Comparison of ENCODE assay signal across 21 cellular contexts in genomic region chr17:6233856-6234255, GRCh38.
A peak's percentile ranks its signal among the peaks of the same experiment; 100 is the strongest.
DNase-seq lines count a peak whose midpoint lies in the region; TF ChIP-seq lines count a peak whose summit lies in the region.
"Had no signal": no experiment of that assay in that cellular context is flagged by ENCODE, and none has a peak within 500 bp of the region (broad histone marks: within the 10 kb centered on the region; RNA-seq: fewer than 3 reads in every experiment).

No MANE protein-coding gene starts in this region.

- H2BK15ac ChIP-seq in neuronal stem cell (ENCODE audit: low read length): peak overlapping the region; percentile 11

- peaks cover 6 to 22% (median 12%) of the 10 kb centered on the region in 3 donors for H3K27me3 Mint-ChIP-seq in CD14-positive monocyte (ENCODE audit: low read depth in 3 of 3)
- H3K27me3 Mint-ChIP-seq: B cell; CD4-positive, alpha-beta T cell had no signal

- H3K27ac Mint-ChIP-seq in CD14-positive monocyte: peak overlapping the region in 1 of 7 donors; percentile 35
- H3K27ac Mint-ChIP-seq: B cell; CD4-positive, alpha-beta T cell; CD8-positive, alpha-beta memory T cell; GM23338; HFFc6 had no signal

- no peak overlapping the region for H3K23ac ChIP-seq in neuronal stem cell (ENCODE audit: low read depth, low read length, poor library complexity)

- peak overlapping the region; percentile 32 for H2AK5ac ChIP-seq in neuronal stem cell (ENCODE audit: low read depth, low read length)

- H3K4me2 ChIP-seq in neuronal stem cell (ENCODE audit: insufficient read depth, low read length, poor library complexity, severe bottlenecking): no peak overlapping the region
- H3K4me2 ChIP-seq: BLaER1, GM23338 had no signal

- no peak overlapping the region for H2BK120ac ChIP-seq in neuronal stem cell (ENCODE audit: low read depth, low read length)

- H3K27ac ChIP-seq in WERI-Rb-1 (no peak overlapping the region), neuronal stem cell (replicated peaks; ENCODE audit: low read length) (no peak overlapping the region), spleen (no peak overlapping the region)
- H3K27ac ChIP-seq: 22Rv1, BLaER1, C4-2B had no signal

- H3K4me1 Mint-ChIP-seq in CD14-positive monocyte: no peaks in the 10 kb centered on the region
- H3K4me1 Mint-ChIP-seq: B cell; CD8-positive, alpha-beta memory T cell had no signal

- H3K36me3 Mint-ChIP-seq in CD14-positive monocyte: no peaks in the 10 kb centered on the region
- H3K36me3 Mint-ChIP-seq: CD8-positive, alpha-beta memory T cell had no signal

- no CpG with 5 or more reads among the region's 3 CpGs for WGBS in neuronal stem cell (ENCODE audit: extremely low coverage in 2 of 2, insufficient read length in 2 of 2, insufficient replicate concordance in 1 of 2), 2 donors
- WGBS in spleen, 5 donors: 67 to 100% (median 89%) methylated on average over 1 to 3 of the region's 3 CpGs

- H4K8ac ChIP-seq in neuronal stem cell (ENCODE audit: low read depth, low read length): no peak overlapping the region

- TF ChIP-seq POLR2A in spleen (IDR thresholded peaks at IDR 0.05): no peak

- no peak for TF ChIP-seq CTCF in WERI-Rb-1 (IDR thresholded peaks at IDR 0.05; ENCODE audit: low read depth, low read length)
- no peak for TF ChIP-seq CTCF in spleen (IDR thresholded peaks at IDR 0.05 in 8 of 11, conservative IDR thresholded peaks at IDR 0.05 in 3 of 11)
- no peak for TF ChIP-seq CTCF in CD14-positive monocyte (IDR thresholded peaks at IDR 0.05)

- H3K18ac ChIP-seq in neuronal stem cell (ENCODE audit: low read length): peak overlapping the region; percentile 63

- no peaks in the 10 kb centered on the region for H3K27me3 ChIP-seq in WERI-Rb-1 (ENCODE audit: insufficient read depth, low read depth, severe bottlenecking)
- H3K27me3 ChIP-seq in neuronal stem cell (ENCODE audit: control insufficient read depth in 3 of 3, insufficient read depth in 3 of 3, low read depth in 1 of 3, low read length in 3 of 3): no peaks in the 10 kb centered on the region
- peaks cover 0 to 8% (median 0%) of the 10 kb centered on the region in 7 donors for H3K27me3 ChIP-seq in spleen (replicated peaks in 1 of 7)
- H3K27me3 ChIP-seq: BLaER1 had no signal

- H3K4ac ChIP-seq in neuronal stem cell (ENCODE audit: low read length): no peak overlapping the region

- H4K91ac ChIP-seq in neuronal stem cell (ENCODE audit: low read depth, low read length, poor library complexity): no peak overlapping the region

- peak; percentile 24 for DNase-seq in activated CD8-positive, alpha-beta memory T cell treated with anti-CD3 and anti-CD28 coated beads for 24 hours
- no peak for DNase-seq in activated CD8-positive, alpha-beta memory T cell treated with anti-CD3 and anti-CD28 coated beads, Interleukin-2, amount 50 U/mL, for 4 hours
- DNase-seq in WERI-Rb-1 (peak; percentile 27), neuronal stem cell (ENCODE audit: low spot score) (no peak), spleen (peak; percentile 25), CD14-positive monocyte (ENCODE audit: low spot score) (no peak), NCI-H1694 (lab: John Stamatoyannopoulos, UW) (no peak), NCI-H1694 treated with DMSO at 0.1 percent for 48 hours (lab: John Stamatoyannopoulos, UW) (no peak)
- DNase-seq: Calu3; CD4-positive, alpha-beta T cell; CD8-positive, alpha-beta memory T cell; DMS53; DMS79 treated with DMSO at 0.1 percent for 48 hours; GF-D8; HFFc6 had no signal

- no peaks in the 10 kb centered on the region for H3K9me3 ChIP-seq in WERI-Rb-1 (ENCODE audit: severe bottlenecking)
- peaks cover 0 to 2% of the 10 kb centered on the region in 2 donors for H3K9me3 ChIP-seq in neuronal stem cell (replicated peaks in 1 of 2; ENCODE audit: control insufficient read depth in 2 of 2, insufficient read depth in 1 of 2, low read depth in 1 of 2, low read length in 2 of 2)
- H3K9me3 ChIP-seq in spleen: no peaks in the 10 kb centered on the region
- H3K9me3 ChIP-seq: BLaER1, HAP-1 had no signal

- intact Hi-C loops in spleen (cut with DNase I; ENCODE audit: low total_unique reads) (no loop called here), CD14-positive monocyte (cut with micrococcal nuclease) (no loop called here)

- no peak overlapping the region for H3K9ac ChIP-seq in neuronal stem cell (ENCODE audit: low read depth, low read length, poor library complexity)
- H3K9ac ChIP-seq: BLaER1 had no signal

- no peak overlapping the region for H2BK12ac ChIP-seq in neuronal stem cell (ENCODE audit: low read length)

- peaks cover 0 to 6% of the 10 kb centered on the region in 2 donors for H3K4me1 ChIP-seq in neuronal stem cell (ENCODE audit: control insufficient read depth in 2 of 2, insufficient read depth in 1 of 2, low read depth in 1 of 2, low read length in 2 of 2)
- no peaks in the 10 kb centered on the region for H3K4me1 ChIP-seq in spleen
- H3K4me1 ChIP-seq: HAP-1 had no signal

- H3K4me3 ChIP-seq in WERI-Rb-1 (ENCODE audit: low read depth, low read length) (no peak overlapping the region), neuronal stem cell (ENCODE audit: low read length in 2 of 2) (no peak overlapping the region), spleen (no peak overlapping the region)
- H3K4me3 ChIP-seq: BLaER1, GM23338, HAP-1 had no signal

- peaks cover 0 to 5% (median 0%) of the 10 kb centered on the region in 7 donors for H3K9me3 Mint-ChIP-seq in CD14-positive monocyte
- H3K9me3 Mint-ChIP-seq: CD4-positive, alpha-beta T cell; CD8-positive, alpha-beta memory T cell; GM23338; HFFc6 had no signal

- H3K14ac ChIP-seq in neuronal stem cell (ENCODE audit: low read length): no peak overlapping the region

- no peaks in the 10 kb centered on the region for H3K36me3 ChIP-seq in WERI-Rb-1
- no peaks in the 10 kb centered on the region for H3K36me3 ChIP-seq in neuronal stem cell (replicated peaks in 1 of 2; ENCODE audit: control insufficient read depth in 2 of 2, insufficient read depth in 2 of 2, low read length in 2 of 2)
- no peaks in the 10 kb centered on the region for H3K36me3 ChIP-seq in spleen
- H3K36me3 ChIP-seq: BLaER1, HAP-1 had no signal

- H2BK5ac ChIP-seq in neuronal stem cell (ENCODE audit: low read length): peak overlapping the region; percentile 62

- H3K79me1 ChIP-seq in neuronal stem cell (ENCODE audit: low read depth, low read length): no peaks in the 10 kb centered on the region

- no peak overlapping the region for H2AFZ ChIP-seq in neuronal stem cell (ENCODE audit: low read length)
- H2AFZ ChIP-seq: GM23338 had no signal

- H3K4me3 Mint-ChIP-seq in CD14-positive monocyte: no peak overlapping the region
- H3K4me3 Mint-ChIP-seq: B cell; CD4-positive, alpha-beta T cell; CD8-positive, alpha-beta memory T cell; GM23338; HFFc6 had no signal

Comparison
In these comparisons a context has a peak if more than half of its experiments do, and no peak if none do; other contexts are left out.
1. DNase-seq: peak in activated CD8-positive, alpha-beta memory T cell treated with anti-CD3 and anti-CD28 coated beads for 24 hours (single experiment), WERI-Rb-1 (single experiment) and spleen (single experiment); none in activated CD8-positive, alpha-beta memory T cell treated with anti-CD3 and anti-CD28 coated beads, Interleukin-2, amount 50 U/mL, for 4 hours (single experiment), neuronal stem cell (single experiment), CD14-positive monocyte (single experiment), NCI-H1694 (single experiment) and NCI-H1694 treated with DMSO at 0.1 percent for 48 hours (single experiment).